Comparison of ENCODE assay signal across 9 cellular contexts in genomic region chr1:23581219-23581618, GRCh38. TPM values are rescaled to one million over a fixed set of nuclear protein-coding genes. Genes with fewer than 3 reads are reported as not detected.
DNase-seq lines count a peak whose midpoint lies in the region; ATAC-seq and TF ChIP-seq lines count a peak whose summit lies in the region.
"Had no signal": no experiment of that assay in that cellular context is flagged by ENCODE, and none has a peak within 500 bp of the region (broad histone marks: within the 10 kb centered on the region; RNA-seq: fewer than 3 reads in every experiment).

No MANE protein-coding gene starts in this region.

- intact Hi-C loops in dorsolateral prefrontal cortex (cut with DNase I), result no loop called here

- H3K9me3 ChIP-seq in mesenchymal stem cell (ENCODE audit: control insufficient read depth, low read length) (no peaks in the 10 kb centered on the region), HAP-1 (no peaks in the 10 kb centered on the region)

- no peak for ATAC-seq in HG03469 (IDR thresholded peaks at IDR 0.05; ENCODE audit: unreplicated experiment)
- no peak for ATAC-seq in effector memory CD8-positive, alpha-beta T cell (replicated peaks)
- ATAC-seq: HCT116 had no signal

- no peak overlapping the region for H3K14ac ChIP-seq in mesenchymal stem cell (ENCODE audit: low read length in 2 of 2)

- TF ChIP-seq CTCF in dorsolateral prefrontal cortex (IDR thresholded peaks at IDR 0.05 in 54 of 56, conservative IDR thresholded peaks at IDR 0.05 in 2 of 56; ENCODE audit: low read depth in 1 of 56, partially characterized antibody in 56 of 56), result peak in 2 of 56 donors; percentile 11 to 20

- H3K4ac ChIP-seq in mesenchymal stem cell (ENCODE audit: low read depth in 1 of 2, low read length in 2 of 2), result peak overlapping the region; percentile 40 to 69

- peak overlapping the region; percentile 93 for H2BK15ac ChIP-seq in mesenchymal stem cell (ENCODE audit: low read depth, poor library complexity, severe bottlenecking)

- no peak overlapping the region for H3K23ac ChIP-seq in mesenchymal stem cell (ENCODE audit: low read length in 2 of 2)

- H3K36me3 ChIP-seq in mesenchymal stem cell (ENCODE audit: control insufficient read depth in 1 of 2, insufficient read depth in 2 of 2, low read depth in 1 of 2, low read length in 2 of 2), result no peaks in the 10 kb centered on the region
- no peaks in the 10 kb centered on the region for H3K36me3 ChIP-seq in HAP-1 (replicated peaks)

- H2AFZ ChIP-seq in mesenchymal stem cell (ENCODE audit: low read depth, low read length), result peak overlapping the region; percentile 68

- peak overlapping the region; percentile 40 to 94 for H3K18ac ChIP-seq in mesenchymal stem cell (ENCODE audit: low read depth in 1 of 2, low read length in 2 of 2)

- H3K27ac ChIP-seq in dorsolateral prefrontal cortex (peak overlapping the region; percentile 14 to 93 (median 81)), mesenchymal stem cell (ENCODE audit: low read length, poor library complexity, severe bottlenecking) (peak overlapping the region; percentile 37), temporal lobe (ENCODE audit: low read depth, low read length) (peak overlapping the region; percentile 75)

- no peaks in the 10 kb centered on the region for H3K27me3 ChIP-seq in dorsolateral prefrontal cortex
- H3K27me3 ChIP-seq in mesenchymal stem cell (ENCODE audit: control insufficient read depth in 1 of 2, insufficient read depth in 1 of 2, low read length in 2 of 2), result no peaks in the 10 kb centered on the region
- H3K27me3 ChIP-seq in HAP-1 (ENCODE audit: low read depth), result no peaks in the 10 kb centered on the region

- H2BK12ac ChIP-seq in mesenchymal stem cell (ENCODE audit: low read length in 2 of 2), result peak overlapping the region; percentile 82 to 98

- H3K4me2 ChIP-seq in mesenchymal stem cell (ENCODE audit: low read length, poor library complexity, severe bottlenecking), result no peak overlapping the region

- H3K9ac ChIP-seq in mesenchymal stem cell (ENCODE audit: low read length), result no peak overlapping the region

- H3K4me1 Mint-ChIP-seq in effector memory CD8-positive, alpha-beta T cell (ENCODE audit: low read depth in 2 of 2), result peaks cover 0 to 3% of the 10 kb centered on the region in 2 donors

- H3K4me1 ChIP-seq in mesenchymal stem cell (ENCODE audit: control insufficient read depth, insufficient read depth, low read depth, low read length), result peaks cover 13% of the 10 kb centered on the region
- H3K4me1 ChIP-seq in HAP-1, result peaks cover 12% of the 10 kb centered on the region

- H3K4me3 Mint-ChIP-seq in effector memory CD8-positive, alpha-beta T cell, result no peak overlapping the region

- no peaks in the 10 kb centered on the region for H3K36me3 Mint-ChIP-seq in effector memory CD8-positive, alpha-beta T cell (ENCODE audit: insufficient read depth)

- H3K27me3 Mint-ChIP-seq in effector memory CD8-positive, alpha-beta T cell, result no peaks in the 10 kb centered on the region

- H2AK5ac ChIP-seq in mesenchymal stem cell (ENCODE audit: low read length, severe bottlenecking), result no peak overlapping the region

- H4K91ac ChIP-seq in mesenchymal stem cell (ENCODE audit: low read length), result peak overlapping the region; percentile 78

- peak overlapping the region; percentile 42 for H2BK120ac ChIP-seq in mesenchymal stem cell (ENCODE audit: low read depth, low read length)

- H3K9me3 Mint-ChIP-seq in effector memory CD8-positive, alpha-beta T cell, result no peaks in the 10 kb centered on the region

- DNase-seq in RPMI7951 (ENCODE audit: low read depth), result peak; percentile 87
- peak in 9 of 10 donors; percentile 30 to 74 (median 61) for DNase-seq in dorsolateral prefrontal cortex
- peak; percentile 97 for DNase-seq in mesenchymal stem cell
- no peak for DNase-seq in effector memory CD8-positive, alpha-beta T cell
- no peak for DNase-seq in HAP-1 (ENCODE audit: low spot score in 2 of 2)
- DNase-seq: activated CD4-positive, alpha-beta T cell treated with anti-CD3 and anti-CD28 coated beads, Interleukin-2, amount 50 U/mL, for 48 hours had no signal

- in situ Hi-C loops in HAP-1 (cut with MboI; ENCODE audit: low sequenced_read_pairs), result no loop called here

- 2% methylated on average over 8 of the region's 8 CpGs for WGBS in mesenchymal stem cell

- H3K27ac Mint-ChIP-seq in effector memory CD8-positive, alpha-beta T cell, result no peak overlapping the region

- H3K79me1 ChIP-seq in mesenchymal stem cell (replicated peaks; ENCODE audit: low read length, poor library complexity, severe bottlenecking), result no peaks in the 10 kb centered on the region

- peak overlapping the region in 2 of 59 donors; percentile 4 to 18 for H3K4me3 ChIP-seq in dorsolateral prefrontal cortex
- H3K4me3 ChIP-seq in mesenchymal stem cell (ENCODE audit: insufficient read depth in 1 of 2, low read depth in 1 of 2, low read length in 2 of 2), result no peak overlapping the region
- no peak overlapping the region for H3K4me3 ChIP-seq in HAP-1

- H2BK5ac ChIP-seq in mesenchymal stem cell (ENCODE audit: low read depth, low read length, poor library complexity, severe bottlenecking), result peak overlapping the region; percentile 4

- peak overlapping the region; percentile 78 for H4K8ac ChIP-seq in mesenchymal stem cell (ENCODE audit: low read length)

RNA-seq across cellular contexts. Expression of gene ID3, which starts 21.9 kb away (rescaled TPM):
- 83.1 and 90.8 TPM in 2 replicates for total RNA-seq in RPMI7951 (2014; rRNA removed; shearing (Covaris generic))
- total RNA-seq in dorsolateral prefrontal cortex (100 to 1,000 TPM in 13 of 120 experiments, 10 to 100 TPM in 107; 20.5 to 247 (median 59.8) TPM), temporal lobe (13.8 TPM)
- 497 TPM for polyA plus RNA-seq in mesenchymal stem cell (2013, experiment 1 of 2)
- 504 TPM for polyA plus RNA-seq in mesenchymal stem cell (2013, experiment 2 of 2)

RNA-seq across cellular contexts. Expression of gene E2F2, which starts 50.2 kb away (rescaled TPM):
- 4.2 and 4.7 TPM in 2 replicates for total RNA-seq in RPMI7951 (2014; rRNA removed; shearing (Covaris generic))
- total RNA-seq in dorsolateral prefrontal cortex (1 to 10 TPM in 1 of 120 experiments, under 1 TPM in 37, not detected in 82; 0.07 to 1.1 (median 0.15) TPM), temporal lobe (0.74 TPM)
- 0.59 TPM for polyA plus RNA-seq in mesenchymal stem cell (2013, experiment 1 of 2)
- 0.44 TPM for polyA plus RNA-seq in mesenchymal stem cell (2013, experiment 2 of 2)

Comparison
In these comparisons a context has a peak if more than half of its experiments do, and no peak if none do; other contexts are left out.
1. DNase-seq: peak in RPMI7951 (single experiment), dorsolateral prefrontal cortex (9 of 10) and mesenchymal stem cell (single experiment); none in effector memory CD8-positive, alpha-beta T cell (0 of 3) and HAP-1 (0 of 2).
2. Peak in every context shown above with its lines, with median percentiles within 50 percentile points of each other: H3K27ac ChIP-seq.